1 cellular context compared by ENCODE assay signal in the genomic region with DNA sequence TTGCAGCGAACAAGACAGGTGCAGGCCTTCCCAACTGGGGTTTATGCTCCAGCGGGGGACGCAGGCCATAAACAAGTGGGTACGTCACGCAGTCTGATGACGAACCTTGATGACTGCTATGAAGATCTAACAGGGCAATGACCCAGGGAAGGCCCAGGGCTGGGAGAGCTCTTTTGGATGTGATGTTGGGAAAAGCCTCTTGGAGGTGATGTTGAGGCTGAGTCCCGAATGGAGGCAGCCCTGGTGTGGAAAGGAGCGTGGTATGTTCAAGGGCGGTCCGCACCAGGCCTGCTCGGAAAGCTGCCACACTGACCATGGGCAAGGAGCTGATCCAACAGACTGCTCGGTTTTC.
TF ChIP-seq lines count a peak whose summit lies in the region.

No MANE protein-coding gene starts in this region.

TF ChIP-seq in IMR-90, 13 proteins besides CTCF, POLR2A, EP300 and RAD21:
- TF ChIP-seq RCOR1 (IDR thresholded peaks at IDR 0.05; ENCODE audit: insufficient replicate concordance, low read length) (no peak), MAFK (IDR thresholded peaks at IDR 0.05; ENCODE audit: low read depth, low read length) (no peak), MAZ (IDR thresholded peaks at IDR 0.05; ENCODE audit: borderline replicate concordance, low read depth, low read length) (no peak), CHD1 (IDR thresholded peaks at IDR 0.05; ENCODE audit: low read depth, low read length) (no peak), RFX5 (IDR thresholded peaks at IDR 0.05; ENCODE audit: low read depth, low read length) (no peak), FOS (IDR thresholded peaks at IDR 0.05; ENCODE audit: low read depth, low read length) (no peak), CEBPB (IDR thresholded peaks at IDR 0.05; ENCODE audit: low read depth, low read length) (no peak), NFE2L2 (IDR thresholded peaks at IDR 0.05; ENCODE audit: low read depth, low read length) (no peak), BHLHE40 (IDR thresholded peaks at IDR 0.05; ENCODE audit: low read depth, low read length) (no peak), SMC3 (IDR thresholded peaks at IDR 0.05; ENCODE audit: low read depth, low read length) (no peak), MXI1 (IDR thresholded peaks at IDR 0.05; ENCODE audit: borderline replicate concordance, low read depth, low read length) (no peak)
- TF ChIP-seq, protein P1, sequence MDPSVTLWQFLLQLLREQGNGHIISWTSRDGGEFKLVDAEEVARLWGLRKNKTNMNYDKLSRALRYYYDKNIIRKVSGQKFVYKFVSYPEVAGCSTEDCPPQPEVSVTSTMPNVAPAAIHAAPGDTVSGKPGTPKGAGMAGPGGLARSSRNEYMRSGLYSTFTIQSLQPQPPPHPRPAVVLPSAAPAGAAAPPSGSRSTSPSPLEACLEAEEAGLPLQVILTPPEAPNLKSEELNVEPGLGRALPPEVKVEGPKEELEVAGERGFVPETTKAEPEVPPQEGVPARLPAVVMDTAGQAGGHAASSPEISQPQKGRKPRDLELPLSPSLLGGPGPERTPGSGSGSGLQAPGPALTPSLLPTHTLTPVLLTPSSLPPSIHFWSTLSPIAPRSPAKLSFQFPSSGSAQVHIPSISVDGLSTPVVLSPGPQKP (IDR thresholded peaks at IDR 0.05; ENCODE audit: borderline replicate concordance, low read depth, low read length), result no peak
- TF ChIP-seq, protein P2, sequence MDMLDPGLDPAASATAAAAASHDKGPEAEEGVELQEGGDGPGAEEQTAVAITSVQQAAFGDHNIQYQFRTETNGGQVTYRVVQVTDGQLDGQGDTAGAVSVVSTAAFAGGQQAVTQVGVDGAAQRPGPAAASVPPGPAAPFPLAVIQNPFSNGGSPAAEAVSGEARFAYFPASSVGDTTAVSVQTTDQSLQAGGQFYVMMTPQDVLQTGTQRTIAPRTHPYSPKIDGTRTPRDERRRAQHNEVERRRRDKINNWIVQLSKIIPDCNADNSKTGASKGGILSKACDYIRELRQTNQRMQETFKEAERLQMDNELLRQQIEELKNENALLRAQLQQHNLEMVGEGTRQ (IDR thresholded peaks at IDR 0.05; ENCODE audit: low read depth, low read length), result no peak
